Comparison of ENCODE assay signal across 1 cellular context in genomic region chr12:126903180-126903876, GRCh38.
TF ChIP-seq lines count a peak whose summit lies in the region.

No MANE protein-coding gene starts in this region.

TF ChIP-seq in K562, 482 proteins besides CTCF, POLR2A, EP300 and RAD21 (continues in another document):
- peak; percentile 76; the same call in 1 of the 2 replicates for TF ChIP-seq ZSCAN32 (CRISPR knock-in tag; IDR thresholded peaks at IDR 0.05)
- TF ChIP-seq MECOM (CRISPR knock-in tag; IDR thresholded peaks at IDR 0.05), result peak; percentile 95
- TF ChIP-seq POLR2H (tag; IDR thresholded peaks at IDR 0.05; ENCODE audit: low read depth), result peak; percentile 77
- TF ChIP-seq ZNF584 (CRISPR knock-in tag; IDR thresholded peaks at IDR 0.05; ENCODE audit: low read depth), result peak; percentile 99
- peak; percentile 94 for TF ChIP-seq ZNF311 (CRISPR knock-in tag; IDR thresholded peaks at IDR 0.05)
- TF ChIP-seq ZNF133 (CRISPR knock-in tag; IDR thresholded peaks at IDR 0.05), result peak; percentile 95
- peak; percentile 92 for TF ChIP-seq PTRF (tag; IDR thresholded peaks at IDR 0.05)
- TF ChIP-seq ZFP1 (CRISPR knock-in tag; IDR thresholded peaks at IDR 0.05), result peak; percentile 90
- peak; percentile 99 for TF ChIP-seq SMAD3 (CRISPR knock-in tag; conservative IDR thresholded peaks at IDR 0.05)
- TF ChIP-seq HDAC8 (tag; IDR thresholded peaks at IDR 0.05), result peak; percentile 97
- no peak for TF ChIP-seq NRF1 (conservative IDR thresholded peaks at IDR 0.05 in 1 of 2, IDR thresholded peaks at IDR 0.05 in 1 of 2)
- TF ChIP-seq ZNF583 (CRISPR knock-in tag; IDR thresholded peaks at IDR 0.05), result peak; percentile 98
- TF ChIP-seq VEZF1 (CRISPR knock-in tag; IDR thresholded peaks at IDR 0.05), result 0 out of 2 replicates have a peak, but pooled peaks have one; percentile 39
- peak; percentile 91 for TF ChIP-seq CUX1 (CRISPR knock-in tag; IDR thresholded peaks at IDR 0.05)
- no peak for TF ChIP-seq CBX5 (IDR thresholded peaks at IDR 0.05; ENCODE audit: borderline replicate concordance, low read depth)
- peak; percentile 94 for TF ChIP-seq PYGO2 (tag; IDR thresholded peaks at IDR 0.05)
- TF ChIP-seq, protein P1, sequence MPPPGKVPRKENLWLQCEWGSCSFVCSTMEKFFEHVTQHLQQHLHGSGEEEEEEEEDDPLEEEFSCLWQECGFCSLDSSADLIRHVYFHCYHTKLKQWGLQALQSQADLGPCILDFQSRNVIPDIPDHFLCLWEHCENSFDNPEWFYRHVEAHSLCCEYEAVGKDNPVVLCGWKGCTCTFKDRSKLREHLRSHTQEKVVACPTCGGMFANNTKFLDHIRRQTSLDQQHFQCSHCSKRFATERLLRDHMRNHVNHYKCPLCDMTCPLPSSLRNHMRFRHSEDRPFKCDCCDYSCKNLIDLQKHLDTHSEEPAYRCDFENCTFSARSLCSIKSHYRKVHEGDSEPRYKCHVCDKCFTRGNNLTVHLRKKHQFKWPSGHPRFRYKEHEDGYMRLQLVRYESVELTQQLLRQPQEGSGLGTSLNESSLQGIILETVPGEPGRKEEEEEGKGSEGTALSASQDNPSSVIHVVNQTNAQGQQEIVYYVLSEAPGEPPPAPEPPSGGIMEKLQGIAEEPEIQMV (tag; conservative IDR thresholded peaks at IDR 0.05; ENCODE audit: low read depth), result peak; percentile 86
- peak in 1 of 2 experiments; percentile 90; a peak in 2 of 4 replicates for TF ChIP-seq MAZ (CRISPR knock-in tag; conservative IDR thresholded peaks at IDR 0.05 in 1 of 2, IDR thresholded peaks at IDR 0.05 in 1 of 2)
- no peak for TF ChIP-seq ASH1L (IDR thresholded peaks at IDR 0.05; ENCODE audit: borderline replicate concordance, low read depth, partially characterized antibody)
- TF ChIP-seq TFAM (CRISPR knock-in tag; conservative IDR thresholded peaks at IDR 0.05), result no peak
- TF ChIP-seq HNRNPK (IDR thresholded peaks at IDR 0.05; ENCODE audit: low read depth, low read length, poor library complexity, severe bottlenecking), result no peak
- TF ChIP-seq ZNF561 (CRISPR knock-in tag; conservative IDR thresholded peaks at IDR 0.05), result peak; percentile 72; the same call in 1 of the 2 replicates
- TF ChIP-seq, protein P2, sequence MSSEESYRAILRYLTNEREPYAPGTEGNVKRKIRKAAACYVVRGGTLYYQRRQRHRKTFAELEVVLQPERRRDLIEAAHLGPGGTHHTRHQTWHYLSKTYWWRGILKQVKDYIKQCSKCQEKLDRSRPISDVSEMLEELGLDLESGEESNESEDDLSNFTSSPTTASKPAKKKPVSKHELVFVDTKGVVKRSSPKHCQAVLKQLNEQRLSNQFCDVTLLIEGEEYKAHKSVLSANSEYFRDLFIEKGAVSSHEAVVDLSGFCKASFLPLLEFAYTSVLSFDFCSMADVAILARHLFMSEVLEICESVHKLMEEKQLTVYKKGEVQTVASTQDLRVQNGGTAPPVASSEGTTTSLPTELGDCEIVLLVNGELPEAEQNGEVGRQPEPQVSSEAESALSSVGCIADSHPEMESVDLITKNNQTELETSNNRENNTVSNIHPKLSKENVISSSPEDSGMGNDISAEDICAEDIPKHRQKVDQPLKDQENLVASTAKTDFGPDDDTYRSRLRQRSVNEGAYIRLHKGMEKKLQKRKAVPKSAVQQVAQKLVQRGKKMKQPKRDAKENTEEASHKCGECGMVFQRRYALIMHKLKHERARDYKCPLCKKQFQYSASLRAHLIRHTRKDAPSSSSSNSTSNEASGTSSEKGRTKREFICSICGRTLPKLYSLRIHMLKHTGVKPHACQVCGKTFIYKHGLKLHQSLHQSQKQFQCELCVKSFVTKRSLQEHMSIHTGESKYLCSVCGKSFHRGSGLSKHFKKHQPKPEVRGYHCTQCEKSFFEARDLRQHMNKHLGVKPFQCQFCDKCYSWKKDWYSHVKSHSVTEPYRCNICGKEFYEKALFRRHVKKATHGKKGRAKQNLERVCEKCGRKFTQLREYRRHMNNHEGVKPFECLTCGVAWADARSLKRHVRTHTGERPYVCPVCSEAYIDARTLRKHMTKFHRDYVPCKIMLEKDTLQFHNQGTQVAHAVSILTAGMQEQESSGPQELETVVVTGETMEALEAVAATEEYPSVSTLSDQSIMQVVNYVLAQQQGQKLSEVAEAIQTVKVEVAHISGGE (CRISPR knock-in tag; IDR thresholded peaks at IDR 0.05), result peak in 1 of 3 experiments; percentile 88; a peak in 2 of 6 replicates
- TF ChIP-seq, protein P3, sequence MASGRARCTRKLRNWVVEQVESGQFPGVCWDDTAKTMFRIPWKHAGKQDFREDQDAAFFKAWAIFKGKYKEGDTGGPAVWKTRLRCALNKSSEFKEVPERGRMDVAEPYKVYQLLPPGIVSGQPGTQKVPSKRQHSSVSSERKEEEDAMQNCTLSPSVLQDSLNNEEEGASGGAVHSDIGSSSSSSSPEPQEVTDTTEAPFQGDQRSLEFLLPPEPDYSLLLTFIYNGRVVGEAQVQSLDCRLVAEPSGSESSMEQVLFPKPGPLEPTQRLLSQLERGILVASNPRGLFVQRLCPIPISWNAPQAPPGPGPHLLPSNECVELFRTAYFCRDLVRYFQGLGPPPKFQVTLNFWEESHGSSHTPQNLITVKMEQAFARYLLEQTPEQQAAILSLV (tag; IDR thresholded peaks at IDR 0.05), result peak; percentile 89
- TF ChIP-seq, protein P4, sequence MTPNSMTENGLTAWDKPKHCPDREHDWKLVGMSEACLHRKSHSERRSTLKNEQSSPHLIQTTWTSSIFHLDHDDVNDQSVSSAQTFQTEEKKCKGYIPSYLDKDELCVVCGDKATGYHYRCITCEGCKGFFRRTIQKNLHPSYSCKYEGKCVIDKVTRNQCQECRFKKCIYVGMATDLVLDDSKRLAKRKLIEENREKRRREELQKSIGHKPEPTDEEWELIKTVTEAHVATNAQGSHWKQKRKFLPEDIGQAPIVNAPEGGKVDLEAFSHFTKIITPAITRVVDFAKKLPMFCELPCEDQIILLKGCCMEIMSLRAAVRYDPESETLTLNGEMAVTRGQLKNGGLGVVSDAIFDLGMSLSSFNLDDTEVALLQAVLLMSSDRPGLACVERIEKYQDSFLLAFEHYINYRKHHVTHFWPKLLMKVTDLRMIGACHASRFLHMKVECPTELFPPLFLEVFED (CRISPR knock-in tag; conservative IDR thresholded peaks at IDR 0.05), result peak; percentile 97
- TF ChIP-seq ZNF707 (CRISPR knock-in tag; conservative IDR thresholded peaks at IDR 0.05), result peak; percentile 69
- peak; percentile 99 for TF ChIP-seq ZNF592 (IDR thresholded peaks at IDR 0.05)
- peak; percentile 82 for TF ChIP-seq ZNF324 (CRISPR knock-in tag; IDR thresholded peaks at IDR 0.05)
- peak; percentile 61; the same call in 1 of the 2 replicates for TF ChIP-seq ZNF785 (CRISPR knock-in tag; IDR thresholded peaks at IDR 0.05)
- TF ChIP-seq YY1 (IDR thresholded peaks at IDR 0.05; ENCODE audit: borderline replicate concordance in 1 of 3, control insufficient read depth in 1 of 3, extremely low read depth in 1 of 3, insufficient read depth in 3 of 3, insufficient read length in 1 of 3, insufficient replicate concordance in 2 of 3, low read depth in 1 of 3, low read length in 2 of 3), result peak in 1 of 3 experiments; percentile 57
- peak; percentile 99 for TF ChIP-seq SMAD4 (CRISPR knock-in tag; conservative IDR thresholded peaks at IDR 0.05)
- no peak for TF ChIP-seq CHCHD3 (CRISPR knock-in tag; IDR thresholded peaks at IDR 0.05)
- TF ChIP-seq RBFOX2 (IDR thresholded peaks at IDR 0.05; ENCODE audit: low read depth, low read length), result no peak
- TF ChIP-seq FOXK1 (CRISPR knock-in tag; IDR thresholded peaks at IDR 0.05; ENCODE audit: borderline replicate concordance), result no peak
- TF ChIP-seq ZNF830 (CRISPR knock-in tag; IDR thresholded peaks at IDR 0.05), result 0 out of 2 replicates have a peak, but pooled peaks have one; percentile 45
- peak; percentile 94 for TF ChIP-seq ZNF41 (CRISPR knock-in tag; conservative IDR thresholded peaks at IDR 0.05)
- TF ChIP-seq TEAD1 (CRISPR knock-in tag; IDR thresholded peaks at IDR 0.05), result peak in 1 of 2 experiments; percentile 97; a peak in 2 of 4 replicates
- peak; percentile 99 for TF ChIP-seq ERF (CRISPR knock-in tag; IDR thresholded peaks at IDR 0.05)
- no peak for TF ChIP-seq ESRRB (CRISPR knock-in tag; IDR thresholded peaks at IDR 0.05; ENCODE audit: borderline replicate concordance)
- TF ChIP-seq ZNF134 (CRISPR knock-in tag; conservative IDR thresholded peaks at IDR 0.05), result peak; percentile 93
- TF ChIP-seq HCFC1 (IDR thresholded peaks at IDR 0.05; ENCODE audit: low read depth, low read length), result no peak
- TF ChIP-seq KAT8 (IDR thresholded peaks at IDR 0.05; ENCODE audit: low read depth), result no peak
- 0 out of 2 replicates have a peak, but pooled peaks have one; percentile 29 for TF ChIP-seq KLF1 (tag; IDR thresholded peaks at IDR 0.05)
- TF ChIP-seq GABPA (tag; conservative IDR thresholded peaks at IDR 0.05; ENCODE audit: low read depth), result peak; percentile 83
